In genomic region chr17:46291618-46292017, GRCh38 we compare ENCODE assay signal across 1 cellular context.
A peak's percentile ranks its signal among the peaks of the same experiment; 100 is the strongest.
TF ChIP-seq lines count a peak whose summit lies in the region.

No MANE protein-coding gene starts in this region.

TF ChIP-seq in K562, 482 proteins besides CTCF, POLR2A, EP300 and RAD21:
- peak in 1 of 2 experiments; percentile 23; a peak in 1 of 4 replicates for TF ChIP-seq MLLT1 (IDR thresholded peaks at IDR 0.05)
- 0 out of 2 replicates have a peak, but pooled peaks have one; percentile 1 for TF ChIP-seq SMAD4 (CRISPR knock-in tag; conservative IDR thresholded peaks at IDR 0.05)
